In the genomic region with DNA sequence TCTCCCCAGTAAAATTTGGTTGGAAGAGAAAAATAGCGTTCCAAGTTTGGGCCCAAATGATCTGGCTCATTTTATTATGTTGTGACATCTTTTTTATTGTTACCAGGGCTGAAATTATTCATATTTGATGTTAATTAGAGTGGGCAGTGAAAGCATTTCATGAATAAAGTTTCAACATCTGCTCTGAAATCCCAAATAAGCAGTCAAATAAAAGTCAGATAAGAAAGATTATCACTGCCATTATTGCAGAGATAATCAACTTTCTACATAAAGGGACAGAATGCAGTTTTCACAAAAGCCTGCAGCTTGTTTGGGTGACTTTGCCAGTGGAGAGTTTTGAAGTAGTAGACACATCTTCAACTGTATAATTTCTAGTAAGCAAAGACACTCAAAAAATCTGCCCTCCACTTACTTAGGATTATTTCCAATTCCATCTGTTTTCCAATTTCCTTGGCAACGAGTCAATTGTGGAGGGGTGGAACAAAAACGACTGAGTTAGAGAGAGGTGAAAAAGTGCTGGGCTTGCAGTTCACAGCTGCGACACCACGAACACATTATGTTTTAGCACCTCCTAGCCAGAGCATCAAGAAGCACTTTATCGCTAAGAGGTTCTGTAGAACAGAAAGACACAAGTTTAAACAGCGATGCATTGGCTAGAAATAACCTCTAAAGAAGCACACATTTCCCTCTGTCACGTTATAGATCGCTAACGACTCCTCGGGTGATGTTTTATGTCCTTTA, we compare ENCODE assay signal across 3 cellular contexts.
TF ChIP-seq lines count a peak whose summit lies in the region.

No MANE protein-coding gene starts in this region.

TF ChIP-seq in HepG2, 621 proteins besides CTCF, POLR2A, EP300 and RAD21 (continues in another document):
- TF ChIP-seq, protein P1, sequence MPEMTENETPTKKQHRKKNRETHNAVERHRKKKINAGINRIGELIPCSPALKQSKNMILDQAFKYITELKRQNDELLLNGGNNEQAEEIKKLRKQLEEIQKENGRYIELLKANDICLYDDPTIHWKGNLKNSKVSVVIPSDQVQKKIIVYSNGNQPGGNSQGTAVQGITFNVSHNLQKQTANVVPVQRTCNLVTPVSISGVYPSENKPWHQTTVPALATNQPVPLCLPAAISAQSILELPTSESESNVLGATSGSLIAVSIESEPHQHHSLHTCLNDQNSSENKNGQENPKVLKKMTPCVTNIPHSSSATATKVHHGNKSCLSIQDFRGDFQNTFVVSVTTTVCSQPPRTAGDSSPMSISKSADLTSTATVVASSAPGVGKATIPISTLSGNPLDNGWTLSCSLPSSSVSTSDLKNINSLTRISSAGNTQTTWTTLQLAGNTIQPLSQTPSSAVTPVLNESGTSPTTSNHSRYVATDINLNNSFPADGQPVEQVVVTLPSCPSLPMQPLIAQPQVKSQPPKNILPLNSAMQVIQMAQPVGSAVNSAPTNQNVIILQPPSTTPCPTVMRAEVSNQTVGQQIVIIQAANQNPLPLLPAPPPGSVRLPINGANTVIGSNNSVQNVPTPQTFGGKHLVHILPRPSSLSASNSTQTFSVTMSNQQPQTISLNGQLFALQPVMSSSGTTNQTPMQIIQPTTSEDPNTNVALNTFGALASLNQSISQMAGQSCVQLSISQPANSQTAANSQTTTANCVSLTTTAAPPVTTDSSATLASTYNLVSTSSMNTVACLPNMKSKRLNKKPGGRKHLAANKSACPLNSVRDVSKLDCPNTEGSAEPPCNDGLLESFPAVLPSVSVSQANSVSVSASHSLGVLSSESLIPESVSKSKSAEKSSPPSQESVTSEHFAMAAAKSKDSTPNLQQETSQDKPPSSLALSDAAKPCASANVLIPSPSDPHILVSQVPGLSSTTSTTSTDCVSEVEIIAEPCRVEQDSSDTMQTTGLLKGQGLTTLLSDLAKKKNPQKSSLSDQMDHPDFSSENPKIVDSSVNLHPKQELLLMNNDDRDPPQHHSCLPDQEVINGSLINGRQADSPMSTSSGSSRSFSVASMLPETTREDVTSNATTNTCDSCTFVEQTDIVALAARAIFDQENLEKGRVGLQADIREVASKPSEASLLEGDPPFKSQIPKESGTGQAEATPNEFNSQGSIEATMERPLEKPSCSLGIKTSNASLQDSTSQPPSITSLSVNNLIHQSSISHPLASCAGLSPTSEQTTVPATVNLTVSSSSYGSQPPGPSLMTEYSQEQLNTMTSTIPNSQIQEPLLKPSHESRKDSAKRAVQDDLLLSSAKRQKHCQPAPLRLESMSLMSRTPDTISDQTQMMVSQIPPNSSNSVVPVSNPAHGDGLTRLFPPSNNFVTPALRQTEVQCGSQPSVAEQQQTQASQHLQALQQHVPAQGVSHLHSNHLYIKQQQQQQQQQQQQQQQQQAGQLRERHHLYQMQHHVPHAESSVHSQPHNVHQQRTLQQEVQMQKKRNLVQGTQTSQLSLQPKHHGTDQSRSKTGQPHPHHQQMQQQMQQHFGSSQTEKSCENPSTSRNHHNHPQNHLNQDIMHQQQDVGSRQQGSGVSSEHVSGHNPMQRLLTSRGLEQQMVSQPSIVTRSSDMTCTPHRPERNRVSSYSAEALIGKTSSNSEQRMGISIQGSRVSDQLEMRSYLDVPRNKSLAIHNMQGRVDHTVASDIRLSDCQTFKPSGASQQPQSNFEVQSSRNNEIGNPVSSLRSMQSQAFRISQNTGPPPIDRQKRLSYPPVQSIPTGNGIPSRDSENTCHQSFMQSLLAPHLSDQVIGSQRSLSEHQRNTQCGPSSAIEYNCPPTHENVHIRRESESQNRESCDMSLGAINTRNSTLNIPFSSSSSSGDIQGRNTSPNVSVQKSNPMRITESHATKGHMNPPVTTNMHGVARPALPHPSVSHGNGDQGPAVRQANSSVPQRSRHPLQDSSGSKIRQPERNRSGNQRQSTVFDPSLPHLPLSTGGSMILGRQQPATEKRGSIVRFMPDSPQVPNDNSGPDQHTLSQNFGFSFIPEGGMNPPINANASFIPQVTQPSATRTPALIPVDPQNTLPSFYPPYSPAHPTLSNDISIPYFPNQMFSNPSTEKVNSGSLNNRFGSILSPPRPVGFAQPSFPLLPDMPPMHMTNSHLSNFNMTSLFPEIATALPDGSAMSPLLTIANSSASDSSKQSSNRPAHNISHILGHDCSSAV (CRISPR knock-in tag; IDR thresholded peaks at IDR 0.05; ENCODE audit: borderline replicate concordance): no peak
- TF ChIP-seq NFKB2 (CRISPR knock-in tag; IDR thresholded peaks at IDR 0.05; ENCODE audit: borderline replicate concordance) (no peak), ZNF616 (CRISPR knock-in tag; IDR thresholded peaks at IDR 0.05; ENCODE audit: low read depth) (no peak), NKX3-1 (CRISPR knock-in tag; IDR thresholded peaks at IDR 0.05) (no peak)

TF ChIP-seq in IMR-90, 13 proteins besides CTCF, POLR2A, EP300 and RAD21:
- TF ChIP-seq MAZ (IDR thresholded peaks at IDR 0.05; ENCODE audit: borderline replicate concordance, low read depth, low read length) (no peak), MAFK (IDR thresholded peaks at IDR 0.05; ENCODE audit: low read depth, low read length) (peak; percentile 56; the same call in 1 of the 2 replicates)

TF ChIP-seq in SK-N-SH, 30 proteins besides CTCF, POLR2A, EP300 and RAD21:
- TF ChIP-seq SIN3A (IDR thresholded peaks at IDR 0.05; ENCODE audit: borderline replicate concordance, low read depth, low read length) (no peak), GATA2 (CRISPR knock-in tag; IDR thresholded peaks at IDR 0.05) (peak; percentile 84), RCOR1 (IDR thresholded peaks at IDR 0.05; ENCODE audit: low read length) (peak; percentile 84), CHD2 (IDR thresholded peaks at IDR 0.05; ENCODE audit: low read length, partially characterized antibody) (peak; percentile 36), TEAD4 (IDR thresholded peaks at IDR 0.05; ENCODE audit: borderline replicate concordance, insufficient read depth) (0 out of 2 replicates have a peak, but pooled peaks have one; percentile 11), POLR2AphosphoS5 (IDR thresholded peaks at IDR 0.05; ENCODE audit: low read depth, low read length) (no peak), EZH2phosphoT487 (IDR thresholded peaks at IDR 0.05; ENCODE audit: borderline replicate concordance, low read depth) (no peak), MXI1 (IDR thresholded peaks at IDR 0.05; ENCODE audit: low read depth, low read length) (peak; percentile 50)
TF ChIP-seq in SK-N-SH: peak in this region for 5.
